Comparison of ENCODE assay signal across 36 cellular contexts in the genomic region with DNA sequence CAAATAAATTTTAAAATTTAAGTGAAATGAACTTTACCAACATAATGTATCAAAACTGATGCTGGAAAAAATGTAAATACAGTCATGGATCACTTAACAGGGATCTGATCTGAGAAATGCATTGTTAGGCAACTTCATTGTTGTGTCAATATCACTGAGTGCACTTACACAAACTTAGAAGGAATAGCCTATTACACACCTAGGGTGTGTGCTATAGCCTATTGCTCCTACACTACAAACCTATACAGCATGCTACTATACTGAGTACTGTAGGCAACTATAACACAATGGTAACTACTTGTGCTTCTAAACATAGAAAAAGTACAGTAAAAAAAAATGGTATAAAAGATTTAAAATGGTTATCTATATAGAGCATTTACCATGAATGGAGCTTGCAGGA.
"Had no signal": no experiment of that assay in that cellular context is flagged by ENCODE, and none has a peak within 500 bp of the region (broad histone marks: within the 10 kb centered on the region; RNA-seq: fewer than 3 reads in every experiment).

No MANE protein-coding gene starts in this region.

- H3K9me3 ChIP-seq: gastrocnemius medialis had no signal

- H3K4me3 ChIP-seq: ascending aorta, breast epithelium, cardiac muscle cell, coronary artery, dorsolateral prefrontal cortex, esophagus muscularis mucosa, gastrocnemius medialis, heart left ventricle had no signal

- ATAC-seq: activated CD4-positive, alpha-beta T cell treated with anti-CD3 and anti-CD28 coated beads for 36 hours; activated CD8-positive, alpha-beta memory T cell treated with anti-CD3 and anti-CD28 coated beads, Interleukin-2, amount 10 ng/mL, durations not matched to agents 7 days and 5 days; activated CD8-positive, alpha-beta T cell treated with anti-CD3 and anti-CD28 coated beads, Interleukin-2, amount 10 ng/mL, durations not matched to agents 7 days and 5 days; activated naive CD4-positive, alpha-beta T cell treated with anti-CD3 and anti-CD28 coated beads, Interleukin-2, amount 50 U/mL, for 72 hours; activated T-cell treated with anti-CD3 and anti-CD28 coated beads, Interleukin-2, amount 50 U/mL, for 72 hours; foreskin keratinocyte; gastrocnemius medialis; heart left ventricle; T-helper 17 cell had no signal

- H3K4me3 Mint-ChIP-seq: activated B cell treated with CpG ODN at 0.5 μM for 24 hours; activated CD4-positive, alpha-beta memory T cell treated with anti-CD3 and anti-CD28 coated beads for 36 hours; activated CD4-positive, alpha-beta T cell treated with anti-CD3 and anti-CD28 coated beads for 36 hours; activated CD4-positive, alpha-beta T cell treated with anti-CD3 and anti-CD28 coated beads, Interleukin-2, amount 10 ng/mL, durations not matched to agents 24 days and 14 days; activated CD8-positive, alpha-beta memory T cell treated with anti-CD3 and anti-CD28 coated beads, Interleukin-2, amount 10 ng/mL, durations not matched to agents 7 days and 5 days; activated CD8-positive, alpha-beta T cell treated with anti-CD3 and anti-CD28 coated beads, Interleukin-2, amount 10 ng/mL, durations not matched to agents 7 days and 5 days; activated naive CD4-positive, alpha-beta T cell treated with anti-CD3 and anti-CD28 coated beads, Interleukin-2, amount 10 ng/mL, durations not matched to agents 7 days and 5 days; activated naive CD8-positive, alpha-beta T cell treated with anti-CD3 and anti-CD28 coated beads, Interleukin-2, amount 10 ng/mL, durations not matched to agents 7 days and 5 days; activated T-cell treated with anti-CD3 and anti-CD28 coated beads, Interleukin-2, amount 50 U/mL, for 24 hours; activated T-cell treated with anti-CD3 and anti-CD28 coated beads, Interleukin-2, amount 50 U/mL, for 72 hours; brain; dendritic cell treated with granulocyte-macrophage colony-stimulating factor and Interleukin-4, amounts not matched to agents 40 ng/mL and 50 ng/mL, for 4 days; T-helper 17 cell; T-helper 2 cell treated with Interferon-gamma antibody and Interleukin-4, amounts not matched to agents 5 μg/mL and 100 μg/mL, for 36 hours had no signal

- H3K27me3 ChIP-seq: ascending aorta, breast epithelium, cardiac muscle cell, dorsolateral prefrontal cortex, esophagus muscularis mucosa, foreskin keratinocyte, gastrocnemius medialis had no signal

- H3K27me3 Mint-ChIP-seq: activated CD4-positive, alpha-beta T cell treated with anti-CD3 and anti-CD28 coated beads, Interleukin-2, amount 10 ng/mL, durations not matched to agents 24 days and 14 days; dendritic cell treated with granulocyte-macrophage colony-stimulating factor and Interleukin-4, amounts not matched to agents 40 ng/mL and 50 ng/mL, for 4 days had no signal

- H3K27ac ChIP-seq: ascending aorta, breast epithelium, cardiac muscle cell, coronary artery, dorsolateral prefrontal cortex, esophagus muscularis mucosa, foreskin keratinocyte, gastrocnemius medialis, heart left ventricle, WERI-Rb-1 had no signal

- H3K4me1 ChIP-seq: ascending aorta, breast epithelium, esophagus muscularis mucosa, foreskin keratinocyte, gastrocnemius medialis, heart left ventricle had no signal

- H3K36me3 Mint-ChIP-seq: activated CD4-positive, alpha-beta memory T cell treated with anti-CD3 and anti-CD28 coated beads for 36 hours; activated CD8-positive, alpha-beta memory T cell treated with anti-CD3 and anti-CD28 coated beads, Interleukin-2, amount 10 ng/mL, durations not matched to agents 7 days and 5 days; activated naive CD4-positive, alpha-beta T cell treated with anti-CD3 and anti-CD28 coated beads, Interleukin-2, amount 10 ng/mL, durations not matched to agents 7 days and 5 days; activated naive CD8-positive, alpha-beta T cell treated with anti-CD3 and anti-CD28 coated beads, Interleukin-2, amount 10 ng/mL, durations not matched to agents 7 days and 5 days had no signal

- H3K36me3 ChIP-seq: ascending aorta, breast epithelium, cardiac muscle cell, esophagus muscularis mucosa, gastrocnemius medialis, heart left ventricle, WERI-Rb-1 had no signal

- H3K4me1 Mint-ChIP-seq: activated CD4-positive, alpha-beta T cell treated with anti-CD3 and anti-CD28 coated beads, Interleukin-2, amount 10 ng/mL, durations not matched to agents 24 days and 14 days; activated naive CD4-positive, alpha-beta T cell treated with anti-CD3 and anti-CD28 coated beads, Interleukin-2, amount 10 ng/mL, durations not matched to agents 7 days and 5 days; activated naive CD8-positive, alpha-beta T cell treated with anti-CD3 and anti-CD28 coated beads, Interleukin-2, amount 10 ng/mL, durations not matched to agents 7 days and 5 days; T-helper 17 cell had no signal

- H3K9me3 Mint-ChIP-seq: activated CD4-positive, alpha-beta T cell treated with anti-CD3 and anti-CD28 coated beads, Interleukin-2, amount 10 ng/mL, durations not matched to agents 24 days and 14 days; activated naive CD4-positive, alpha-beta T cell treated with anti-CD3 and anti-CD28 coated beads, Interleukin-2, amount 10 ng/mL, durations not matched to agents 7 days and 5 days; dendritic cell treated with granulocyte-macrophage colony-stimulating factor and Interleukin-4, amounts not matched to agents 40 ng/mL and 50 ng/mL, for 4 days; T-helper 2 cell treated with Interferon-gamma antibody and Interleukin-4, amounts not matched to agents 5 μg/mL and 100 μg/mL, for 36 hours had no signal

- H3K27ac Mint-ChIP-seq: activated B cell treated with CpG ODN at 0.5 μM for 24 hours; activated CD4-positive, alpha-beta memory T cell treated with anti-CD3 and anti-CD28 coated beads for 36 hours; activated CD4-positive, alpha-beta T cell treated with anti-CD3 and anti-CD28 coated beads for 36 hours; activated CD4-positive, alpha-beta T cell treated with anti-CD3 and anti-CD28 coated beads, Interleukin-2, amount 10 ng/mL, durations not matched to agents 24 days and 14 days; activated CD8-positive, alpha-beta memory T cell treated with anti-CD3 and anti-CD28 coated beads, Interleukin-2, amount 10 ng/mL, durations not matched to agents 7 days and 5 days; activated CD8-positive, alpha-beta T cell treated with anti-CD3 and anti-CD28 coated beads, Interleukin-2, amount 10 ng/mL, durations not matched to agents 7 days and 5 days; activated naive CD4-positive, alpha-beta T cell treated with anti-CD3 and anti-CD28 coated beads, Interleukin-2, amount 10 ng/mL, durations not matched to agents 7 days and 5 days; activated naive CD4-positive, alpha-beta T cell treated with anti-CD3 and anti-CD28 coated beads, Interleukin-2, amount 50 U/mL, for 72 hours; activated naive CD8-positive, alpha-beta T cell treated with anti-CD3 and anti-CD28 coated beads, Interleukin-2, amount 10 ng/mL, durations not matched to agents 7 days and 5 days; activated T-cell treated with anti-CD3 and anti-CD28 coated beads, Interleukin-2, amount 50 U/mL, for 24 hours; brain; dendritic cell treated with granulocyte-macrophage colony-stimulating factor and Interleukin-4, amounts not matched to agents 40 ng/mL and 50 ng/mL, for 4 days; T-helper 17 cell; T-helper 2 cell treated with Interferon-gamma antibody and Interleukin-4, amounts not matched to agents 5 μg/mL and 100 μg/mL, for 36 hours had no signal

- DNase-seq: activated B cell treated with CpG ODN at 0.5 μM for 24 hours; activated CD4-positive, alpha-beta memory T cell treated with anti-CD3 and anti-CD28 coated beads for 36 hours; activated CD4-positive, alpha-beta T cell treated with anti-CD3 and anti-CD28 coated beads for 36 hours; activated CD4-positive, alpha-beta T cell treated with anti-CD3 and anti-CD28 coated beads, Interleukin-2, amount 10 ng/mL, durations not matched to agents 24 days and 14 days; activated CD4-positive, CD25-positive, alpha-beta regulatory T cell treated with anti-CD3 and anti-CD28 coated beads, Interleukin-2, amount 50 U/mL, for 72 hours; activated CD8-positive, alpha-beta memory T cell treated with anti-CD3 and anti-CD28 coated beads, Interleukin-2, amount 10 ng/mL, durations not matched to agents 7 days and 5 days; activated CD8-positive, alpha-beta memory T cell treated with anti-CD3 and anti-CD28 coated beads, Interleukin-2, amount 50 U/mL, for 4 hours; activated CD8-positive, alpha-beta T cell treated with anti-CD3 and anti-CD28 coated beads, Interleukin-2, amount 10 ng/mL, durations not matched to agents 7 days and 5 days; activated gamma-delta T cell; activated naive CD4-positive, alpha-beta T cell; activated naive CD4-positive, alpha-beta T cell treated with anti-CD3 and anti-CD28 coated beads, Interleukin-2, amount 10 ng/mL, durations not matched to agents 7 days and 5 days; activated naive CD8-positive, alpha-beta T cell treated with anti-CD3 and anti-CD28 coated beads, Interleukin-2, amount 10 ng/mL, durations not matched to agents 7 days and 5 days; activated T-cell treated with anti-CD3 and anti-CD28 coated beads, Interleukin-2, amount 50 U/mL, for 24 hours; activated T-cell treated with anti-CD3 and anti-CD28 coated beads, Interleukin-2, amount 50 U/mL, for 72 hours; central memory CD4-positive, alpha-beta T cell; cerebellar nuclear complex; dorsolateral prefrontal cortex; effector memory CD4-positive, alpha-beta T cell; erythroblast; gastrocnemius medialis; glutamatergic neuron; heart left ventricle; T-helper 1 cell; T-helper 17 cell; T1000; WERI-Rb-1 had no signal
